In genomic region chr5:109191153-109191558, GRCh38 we compare ENCODE assay signal across 8 cellular contexts.
DNase-seq lines count a peak whose midpoint lies in the region; ATAC-seq and TF ChIP-seq lines count a peak whose summit lies in the region.

No MANE protein-coding gene starts in this region.

- H3K4me3 ChIP-seq in BJ (ENCODE audit: low read depth, low read length) (no peak overlapping the region), epithelial cell of esophagus (ENCODE audit: low read length) (no peak overlapping the region), left ventricle myocardium inferior (no peak overlapping the region)

- CTCF ChIA-PET in BJ (lab: Yijun Ruan, JAX) = no interaction called here

- H3K36me3 ChIP-seq in BJ (ENCODE audit: control insufficient read depth, insufficient read depth, low read length) (peaks cover under 1% of the 10 kb centered on the region), left ventricle myocardium inferior (peaks cover 29% of the 10 kb centered on the region)

- POLR2A ChIA-PET in BJ (lab: Charles Lee) = no interaction called here

- H3K27ac Mint-ChIP-seq in activated naive CD8-positive, alpha-beta T cell treated with anti-CD3 and anti-CD28 coated beads for 36 hours = no peak overlapping the region

- no peaks in the 10 kb centered on the region for H3K9me3 Mint-ChIP-seq in activated naive CD8-positive, alpha-beta T cell treated with anti-CD3 and anti-CD28 coated beads for 36 hours

- H3K9me3 ChIP-seq in left ventricle myocardium inferior (replicated peaks) = no peaks in the 10 kb centered on the region

- peaks cover 10% of the 10 kb centered on the region for H3K4me1 ChIP-seq in left ventricle myocardium inferior

- H3K4me3 Mint-ChIP-seq in activated naive CD8-positive, alpha-beta T cell treated with anti-CD3 and anti-CD28 coated beads for 36 hours = no peak overlapping the region

- peaks cover 4% of the 10 kb centered on the region for H3K36me3 Mint-ChIP-seq in activated naive CD8-positive, alpha-beta T cell treated with anti-CD3 and anti-CD28 coated beads for 36 hours

- peak; percentile 1 for DNase-seq in BJ (ENCODE audit: low read depth)
- peak; percentile 24 for DNase-seq in KBM-7
- peak; percentile 68 for DNase-seq in epithelial cell of esophagus (ENCODE audit: low read depth)
- no peak for DNase-seq in iPS-NIHi11 (ENCODE audit: low spot score)
- DNase-seq in activated naive CD8-positive, alpha-beta T cell treated with anti-CD3 and anti-CD28 coated beads for 36 hours = no peak
- DNase-seq in mucosa of gallbladder (ENCODE audit: low spot score) = no peak
- DNase-seq in left ventricle myocardium inferior = no peak

- H3K27me3 ChIP-seq in BJ (ENCODE audit: control insufficient read depth, insufficient read depth, low read length) = no peaks in the 10 kb centered on the region
- no peaks in the 10 kb centered on the region for H3K27me3 ChIP-seq in left ventricle myocardium inferior (ENCODE audit: low read depth)

- in situ Hi-C loops in KBM-7 (cut with MboI; ENCODE audit: low pct_unique_long_range_greater_than_20kb, low sequenced_read_pairs) = no loop called here

- no peaks in the 10 kb centered on the region for H3K27me3 Mint-ChIP-seq in activated naive CD8-positive, alpha-beta T cell treated with anti-CD3 and anti-CD28 coated beads for 36 hours

- intact Hi-C loops in left ventricle myocardium inferior (cut with micrococcal nuclease) = no loop called here

- no peak overlapping the region for H3K27ac ChIP-seq in left ventricle myocardium inferior (replicated peaks)

- ATAC-seq in GM19455 (IDR thresholded peaks at IDR 0.05; ENCODE audit: unreplicated experiment) = peak; percentile 73

- peaks cover 3% of the 10 kb centered on the region for H3K4me1 Mint-ChIP-seq in activated naive CD8-positive, alpha-beta T cell treated with anti-CD3 and anti-CD28 coated beads for 36 hours

- TF ChIP-seq CTCF in BJ (IDR thresholded peaks at IDR 0.05; ENCODE audit: insufficient read depth, low read depth, low read length) (no peak), epithelial cell of esophagus (IDR thresholded peaks at IDR 0.05; ENCODE audit: insufficient read depth, low read depth, low read length, missing control alignments) (no peak), left ventricle myocardium inferior (IDR thresholded peaks at IDR 0.05; ENCODE audit: borderline replicate concordance) (no peak)

Comparison
In these comparisons a context has a peak if more than half of its experiments do, and no peak if none do; other contexts are left out.
1. DNase-seq: peak in BJ (single experiment), KBM-7 (single experiment) and epithelial cell of esophagus (single experiment); none in iPS-NIHi11 (single experiment), activated naive CD8-positive, alpha-beta T cell treated with anti-CD3 and anti-CD28 coated beads for 36 hours (single experiment), mucosa of gallbladder (single experiment) and left ventricle myocardium inferior (single experiment).